Comparison of ENCODE assay signal across 19 cellular contexts in genomic region chr22:43550024-43550620, GRCh38.
DNase-seq lines count a peak whose midpoint lies in the region; ATAC-seq, FAIRE-seq and TF ChIP-seq lines count a peak whose summit lies in the region.
"Had no signal": no experiment of that assay in that cellular context is flagged by ENCODE, and none has a peak within 500 bp of the region (broad histone marks: within the 10 kb centered on the region; RNA-seq: fewer than 3 reads in every experiment).

No MANE protein-coding gene starts in this region.

- H3K4me2 ChIP-seq in H9 (ENCODE audit: insufficient read depth, insufficient read length, low read length) (no peak overlapping the region), HepG2 (ENCODE audit: low read depth, low read length) (no peak overlapping the region)

- no peaks in the 10 kb centered on the region for H4K20me1 ChIP-seq in H9 (ENCODE audit: control insufficient read depth, insufficient read depth, insufficient read length)
- no peaks in the 10 kb centered on the region for H4K20me1 ChIP-seq in HepG2 (ENCODE audit: insufficient read depth, low read length)

- H3K56ac ChIP-seq in H9 (ENCODE audit: insufficient read length, low read depth, low read length) = no peak overlapping the region

- no peak overlapping the region for H3K27ac ChIP-seq in H9 (ENCODE audit: insufficient read length, low read depth, low read length)
- H3K27ac ChIP-seq in WERI-Rb-1 = no peak overlapping the region
- H3K27ac ChIP-seq in HepG2 (ENCODE audit: extremely low read length, insufficient read depth, low read length) = no peak overlapping the region
- H3K27ac ChIP-seq in sigmoid colon = no peak overlapping the region
- H3K27ac ChIP-seq: C4-2B, SK-N-MC had no signal

- peak overlapping the region in 1 of 2 experiments; percentile 38; a peak in 1 of 5 replicates for H3K4me3 Mint-ChIP-seq in H9

- intact Hi-C loops in HepG2 (cut with micrococcal nuclease; ENCODE audit: unreplicated experiment) = no loop called here
- intact Hi-C loops in sigmoid colon (cut with DNase I) = no loop called here

- H2BK5ac ChIP-seq in H9 (ENCODE audit: insufficient read length, low read length) = no peak overlapping the region

- no peaks in the 10 kb centered on the region for H3K79me1 ChIP-seq in H9 (ENCODE audit: insufficient read depth, low read depth, low read length, poor library complexity, severe bottlenecking)

- ATAC-seq in HepG2 (no peak), GM18519 (IDR thresholded peaks at IDR 0.05; ENCODE audit: low FRiP score, unreplicated experiment) (no peak)

- CTCF ChIA-PET in HepG2 (lab: Yijun Ruan, JAX; ENCODE audit: low intra/inter-chr PET ratio, low total read pairs) = no interaction called here

- no peaks in the 10 kb centered on the region for H3K27me3 ChIP-seq in H9 (ENCODE audit: insufficient read depth, low read length)
- no peaks in the 10 kb centered on the region for H3K27me3 ChIP-seq in WERI-Rb-1 (ENCODE audit: insufficient read depth, low read depth, severe bottlenecking)
- H3K27me3 ChIP-seq in HepG2 (ENCODE audit: control insufficient read depth in 1 of 2, insufficient read depth in 2 of 2, low read length in 2 of 2) = no peaks in the 10 kb centered on the region; a peak in 1 of 5 replicates
- no peaks in the 10 kb centered on the region for H3K27me3 ChIP-seq in sigmoid colon

- H3K9me3 Mint-ChIP-seq in H9 = peaks cover 20 to 27% of the 10 kb centered on the region in 2 experiments

- no peak overlapping the region for H4K5ac ChIP-seq in H9 (ENCODE audit: insufficient read length, low read depth, low read length)

- no peaks in the 10 kb centered on the region for H3K36me3 ChIP-seq in WERI-Rb-1
- no peaks in the 10 kb centered on the region for H3K36me3 ChIP-seq in HepG2 (replicated peaks in 1 of 2; ENCODE audit: control insufficient read depth in 1 of 2, insufficient read depth in 2 of 2, low read length in 2 of 2)
- no peaks in the 10 kb centered on the region for H3K36me3 ChIP-seq in sigmoid colon

- H3K27ac Mint-ChIP-seq in H9 = peak overlapping the region in 1 of 3 experiments; percentile 96; a peak in 1 of 7 replicates

- no peak overlapping the region for H4K91ac ChIP-seq in H9 (ENCODE audit: insufficient read length, low read depth, low read length)

- no peak overlapping the region for H3K18ac ChIP-seq in H9 (ENCODE audit: insufficient read length, low read depth, low read length)

- POLR2A ChIA-PET in HepG2 (lab: Yijun Ruan, JAX) = no interaction called here

- H4K8ac ChIP-seq in H9 (replicated peaks; ENCODE audit: insufficient read length, low read depth, low read length) = no peak overlapping the region

- no peak for TF ChIP-seq CTCF in H9 (conservative IDR thresholded peaks at IDR 0.05)
- no peak for TF ChIP-seq CTCF in WERI-Rb-1 (IDR thresholded peaks at IDR 0.05; ENCODE audit: low read depth, low read length)
- no peak for TF ChIP-seq CTCF in HepG2 (CRISPR knock-in tag; IDR thresholded peaks at IDR 0.05)
- no peak for TF ChIP-seq CTCF in sigmoid colon (IDR thresholded peaks at IDR 0.05)

- no peak overlapping the region for H3K14ac ChIP-seq in H9 (ENCODE audit: insufficient read depth, low read length)

- FAIRE-seq in HepG2 (lab: Jason Lieb, UNC) = no peak
- FAIRE-seq: D721Med, GM12892 had no signal

- TF ChIP-seq POLR2A in HepG2 (IDR thresholded peaks at IDR 0.05; ENCODE audit: insufficient read depth in 1 of 2, low read depth in 2 of 2, low read length in 2 of 2) = no peak
- no peak for TF ChIP-seq POLR2A in sigmoid colon (IDR thresholded peaks at IDR 0.05)

- H2BK20ac ChIP-seq in H9 (ENCODE audit: low read depth, low read length, poor library complexity, severe bottlenecking) = no peak overlapping the region

- no peak overlapping the region for H2AFZ ChIP-seq in H9 (ENCODE audit: low read length)
- H2AFZ ChIP-seq in HepG2 (ENCODE audit: low read length) = no peak overlapping the region

- H3K4me1 ChIP-seq in H9 (ENCODE audit: insufficient read depth, low read length) (no peaks in the 10 kb centered on the region; the same call in 1 of the 2 replicates), HepG2 (ENCODE audit: insufficient read depth, low read length) (no peaks in the 10 kb centered on the region), sigmoid colon (no peaks in the 10 kb centered on the region)

- H3K9ac ChIP-seq in H9 (ENCODE audit: extremely low read depth, insufficient read length, low read length) (no peak overlapping the region), HepG2 (ENCODE audit: insufficient read depth, low read depth, low read length) (no peak overlapping the region)

- no peak for TF ChIP-seq RAD21 in HepG2 (CRISPR knock-in tag; IDR thresholded peaks at IDR 0.05)

- no peak overlapping the region for H3K4ac ChIP-seq in H9 (ENCODE audit: low read depth, low read length)

- no CpG with 5 or more reads among the region's 14 CpGs for WGBS in H9 (ENCODE audit: extremely low coverage, insufficient read length, low lambda C conversion rate)
- WGBS in HepG2 (ENCODE audit: low lambda C conversion rate) = 13% methylated on average over 7 of the region's 14 CpGs
- 79 to 80% methylated on average over 14 of the region's 14 CpGs for WGBS in sigmoid colon, 2 donors

- no TSS peak for BruUV-seq in HepG2 (replicated peaks; lab: Mats Ljungman, UMichigan)

- in situ Hi-C loops in HepG2 (cut with HindIII; ENCODE audit: extremely low pct_ligation_motif_present, low pct_unique_long_range_greater_than_20kb) = no loop called here

- TF ChIP-seq EP300 in HepG2 (IDR thresholded peaks at IDR 0.05; ENCODE audit: low read depth in 2 of 2, low read length in 2 of 2) (no peak), HepG2 (CRISPR knock-in tag; IDR thresholded peaks at IDR 0.05; ENCODE audit: borderline replicate concordance) (no peak), sigmoid colon (IDR thresholded peaks at IDR 0.05) (no peak)

- no peak overlapping the region for H3K23ac ChIP-seq in H9 (ENCODE audit: insufficient read length, low read depth, low read length)

- H3K27me3 Mint-ChIP-seq in H9 (ENCODE audit: low read depth) = peaks cover 2% of the 10 kb centered on the region

- H3T11ph ChIP-seq in H9 (ENCODE audit: low read length) = no peak overlapping the region

- H2BK120ac ChIP-seq in H9 (ENCODE audit: low read depth, low read length, poor library complexity, severe bottlenecking) = no peak overlapping the region

- H3K4me3 ChIP-seq in WERI-Rb-1 (ENCODE audit: low read depth, low read length) (no peak overlapping the region), HepG2 (replicated peaks in 1 of 3; ENCODE audit: insufficient read depth in 1 of 3, low read depth in 2 of 3, low read length in 3 of 3) (no peak overlapping the region), sigmoid colon (no peak overlapping the region)
- H3K4me3 ChIP-seq: SK-N-MC had no signal

- no peak overlapping the region for H2BK15ac ChIP-seq in H9 (ENCODE audit: low read depth, low read length)

- H2AK5ac ChIP-seq in H9 (ENCODE audit: insufficient read length, low read length) = no peak overlapping the region

- H3K79me2 ChIP-seq in H9 (ENCODE audit: insufficient read depth, low read length) = no peaks in the 10 kb centered on the region
- no peaks in the 10 kb centered on the region for H3K79me2 ChIP-seq in HepG2 (ENCODE audit: insufficient read depth, low read length)

- H2BK12ac ChIP-seq in H9 (ENCODE audit: insufficient read length, low read depth, low read length) = no peak overlapping the region

- peaks cover 2 to 5% (median 4%) of the 10 kb centered on the region in 3 experiments; a peak in 5 of 7 replicates for H3K36me3 Mint-ChIP-seq in H9 (ENCODE audit: insufficient read depth in 1 of 3, low read depth in 3 of 3)

- H3K9me3 ChIP-seq in H9 (ENCODE audit: control insufficient read depth, low read depth, low read length) (peaks cover 6% of the 10 kb centered on the region), WERI-Rb-1 (ENCODE audit: severe bottlenecking) (no peaks in the 10 kb centered on the region), HepG2 (ENCODE audit: low read length) (no peaks in the 10 kb centered on the region), sigmoid colon (no peaks in the 10 kb centered on the region)

- no peaks in the 10 kb centered on the region for H3K23me2 ChIP-seq in H9 (ENCODE audit: insufficient read length, low read depth, low read length, poor library complexity, severe bottlenecking)

- peaks cover 8 to 11% of the 10 kb centered on the region in 2 experiments for H3K4me1 Mint-ChIP-seq in H9

- DNase-seq in H9 = peak; percentile 29
- DNase-seq in WERI-Rb-1 = peak; percentile 0
- no peak for DNase-seq in HepG2 (ENCODE audit: low spot score)
- peak; percentile 19 for DNase-seq in sigmoid colon
- no peak for DNase-seq in NCI-H69 (lab: John Stamatoyannopoulos, UW)
- no peak for DNase-seq in AG08396 (ENCODE audit: low spot score)
- DNase-seq: ACHN, AML-193, HCEC 1CT, KBM-7, NCI-H1105 treated with DMSO at 0.1 percent for 48 hours, NCI-H1694, NCI-H748 treated with DMSO at 0.1 percent for 48 hours, SHP77 had no signal

TF ChIP-seq in HepG2, 621 proteins besides CTCF, POLR2A, EP300 and RAD21 (continues in another document):
- TF ChIP-seq ZNF710 (CRISPR knock-in tag; IDR thresholded peaks at IDR 0.05; ENCODE audit: borderline replicate concordance) (no peak), PHF20 (CRISPR knock-in tag; IDR thresholded peaks at IDR 0.05) (no peak), CBX5 (CRISPR knock-in tag; IDR thresholded peaks at IDR 0.05; ENCODE audit: borderline replicate concordance) (no peak), NFYB (CRISPR knock-in tag; IDR thresholded peaks at IDR 0.05) (no peak), NBN (conservative IDR thresholded peaks at IDR 0.05) (no peak), ZNF431 (CRISPR knock-in tag; IDR thresholded peaks at IDR 0.05; ENCODE audit: borderline replicate concordance, low read depth) (no peak), ZNF678 (CRISPR knock-in tag; IDR thresholded peaks at IDR 0.05) (no peak)

Comparison
In these comparisons a context has a peak if more than half of its experiments do, and no peak if none do; other contexts are left out.
1. DNase-seq: peak in H9 (single experiment), WERI-Rb-1 (single experiment) and sigmoid colon (single experiment); none in HepG2 (single experiment), NCI-H69 (single experiment) and AG08396 (single experiment).